2 cellular contexts compared by ENCODE assay signal in the genomic region with DNA sequence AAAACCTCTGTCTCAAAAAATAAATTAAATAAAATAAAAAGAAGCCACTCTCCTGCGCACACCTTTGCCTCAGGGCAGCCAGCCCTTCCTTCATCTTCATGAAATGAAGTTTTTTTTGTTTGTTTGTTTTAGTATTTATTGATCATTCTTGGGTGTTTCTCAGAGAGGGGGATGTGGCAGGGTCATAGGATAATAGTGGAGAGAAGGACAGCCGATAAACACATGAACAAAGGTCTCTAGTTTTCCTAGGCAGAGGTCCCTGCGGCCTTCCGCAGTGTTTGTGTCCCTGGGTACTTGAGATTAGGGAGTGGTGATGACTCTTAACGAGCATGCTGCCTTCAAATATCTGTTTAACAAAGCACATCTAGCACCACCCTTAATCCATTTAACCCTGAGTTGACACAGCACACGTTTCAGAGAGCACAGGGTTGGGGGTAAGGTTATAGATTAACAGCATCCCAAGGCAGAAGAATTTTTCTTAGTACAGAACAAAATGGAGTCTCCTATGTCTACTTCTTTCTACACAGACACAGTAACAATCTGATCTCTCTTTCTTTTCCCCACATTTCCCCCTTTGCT. TPM values are rescaled to one million over a fixed set of nuclear protein-coding genes. Genes with fewer than 3 reads are reported as not detected.
"Had no signal": no experiment of that assay in that cellular context is flagged by ENCODE, and none has a peak within 500 bp of the region (broad histone marks: within the 10 kb centered on the region; RNA-seq: fewer than 3 reads in every experiment).

No MANE protein-coding gene starts in this region.

RNA-seq across cellular contexts. Expression of gene NPFFR1, which starts 45.8 kb away (rescaled TPM):
- total RNA-seq: H9 had no signal
- polyA plus RNA-seq: IgD-negative memory B cell had no signal
